18 cellular contexts compared by ENCODE assay signal in genomic region chr5:159102294-159102934, GRCh38. TPM values are rescaled to one million over a fixed set of nuclear protein-coding genes. Genes with fewer than 3 reads are reported as not detected.
DNase-seq lines count a peak whose midpoint lies in the region; ATAC-seq, FAIRE-seq and TF ChIP-seq lines count a peak whose summit lies in the region.
"Had no signal": no experiment of that assay in that cellular context is flagged by ENCODE, and none has a peak within 500 bp of the region (broad histone marks: within the 10 kb centered on the region; RNA-seq: fewer than 3 reads in every experiment).

No MANE protein-coding gene starts in this region.

- H3K36me3 Mint-ChIP-seq in neural crest cell (ENCODE audit: low read depth), result no peaks in the 10 kb centered on the region
- H3K36me3 Mint-ChIP-seq: activated naive CD4-positive, alpha-beta T cell treated with anti-CD3 and anti-CD28 coated beads, Interleukin-2, amount 50 U/mL, for 24 hours had no signal

- no peak for ATAC-seq in sciatic nerve
- ATAC-seq: lower lobe of right lung; natural killer cell treated with Interleukin-12 subunit alpha and Interleukin-12 subunit beta and Interleukin-15 and Interleukin-18, amount 100 ng/mL, for 72 hours had no signal

- H3K4me3 Mint-ChIP-seq in neural crest cell, result peak overlapping the region; percentile 95
- H3K4me3 Mint-ChIP-seq: activated naive CD4-positive, alpha-beta T cell treated with anti-CD3 and anti-CD28 coated beads, Interleukin-2, amount 50 U/mL, for 24 hours; natural killer cell treated with Interleukin-12 subunit alpha and Interleukin-12 subunit beta and Interleukin-15 and Interleukin-18, amount 100 ng/mL, for 72 hours had no signal

- H3K9ac ChIP-seq in adipocyte (ENCODE audit: low read length), result peak overlapping the region; percentile 100

- peaks cover 83% of the 10 kb centered on the region for H3K4me1 Mint-ChIP-seq in neural crest cell

- no peaks in the 10 kb centered on the region for H3K9me3 Mint-ChIP-seq in neural crest cell
- H3K9me3 Mint-ChIP-seq: activated naive CD4-positive, alpha-beta T cell treated with anti-CD3 and anti-CD28 coated beads, Interleukin-2, amount 50 U/mL, for 24 hours; natural killer cell treated with Interleukin-12 subunit alpha and Interleukin-12 subunit beta and Interleukin-15 and Interleukin-18, amount 100 ng/mL, for 72 hours had no signal

- H3K4me3 ChIP-seq in ACC112 (ENCODE audit: low read depth, low read length) (peak overlapping the region; percentile 89), adipocyte (ENCODE audit: low read length) (peak overlapping the region; percentile 100)
- H3K4me3 ChIP-seq: SK-N-MC had no signal

- no peak overlapping the region for H2AFZ ChIP-seq in ACC112 (ENCODE audit: low read length, unreplicated experiment)

- H3K27ac Mint-ChIP-seq in neural crest cell (ENCODE audit: unreplicated experiment), result no peak overlapping the region
- H3K27ac Mint-ChIP-seq: activated naive CD4-positive, alpha-beta T cell treated with anti-CD3 and anti-CD28 coated beads, Interleukin-2, amount 50 U/mL, for 24 hours; natural killer cell treated with Interleukin-12 subunit alpha and Interleukin-12 subunit beta and Interleukin-15 and Interleukin-18, amount 100 ng/mL, for 72 hours had no signal

- H3K27me3 ChIP-seq in ACC112 (ENCODE audit: insufficient read depth, low read length) (no peaks in the 10 kb centered on the region), adipocyte (replicated peaks; ENCODE audit: control insufficient read depth, insufficient read depth, low read length) (no peaks in the 10 kb centered on the region)
- H3K27me3 ChIP-seq: brain microvascular endothelial cell had no signal

- H3K27me3 Mint-ChIP-seq in neural crest cell (ENCODE audit: low read depth), result peaks cover 97% of the 10 kb centered on the region

- H3K36me3 ChIP-seq in ACC112 (ENCODE audit: insufficient read depth, low read length), result no peaks in the 10 kb centered on the region
- H3K36me3 ChIP-seq in adipocyte (ENCODE audit: control insufficient read depth, insufficient read depth, low read length, severe bottlenecking), result peaks cover 4% of the 10 kb centered on the region
- H3K36me3 ChIP-seq: brain microvascular endothelial cell, lower lobe of right lung had no signal

- H3K9me3 ChIP-seq in adipocyte (ENCODE audit: control insufficient read depth, low read length), result no peaks in the 10 kb centered on the region
- H3K9me3 ChIP-seq: lower lobe of right lung had no signal

- no peak for DNase-seq in GM12891 (ENCODE audit: insufficient read length, low spot score)
- peak; percentile 19 for DNase-seq in adipocyte (ENCODE audit: low read depth)
- DNase-seq in neural crest cell (ENCODE audit: low read depth, low spot score), result no peak
- no peak for DNase-seq in SHP77 treated with DMSO at 0.1 percent for 48 hours (lab: John Stamatoyannopoulos, UW)
- DNase-seq in activated gamma-delta T cell (lab: John Stamatoyannopoulos, UW), result no peak
- no peak for DNase-seq in sciatic nerve (ENCODE audit: low spot score)
- no peak for DNase-seq in kidney glomerular epithelial cell (lab: John Stamatoyannopoulos, UW)
- DNase-seq: ACHN; activated T-cell treated with anti-CD3 and anti-CD28 coated beads, Interleukin-2, amount 50 U/mL, for 1 hour; brain microvascular endothelial cell; COR-L47; lower lobe of right lung; NCI-H1092 treated with DMSO at 0.1 percent for 48 hours had no signal

- no peak for TF ChIP-seq CTCF in neural crest cell (conservative IDR thresholded peaks at IDR 0.05)

- no peak for TF ChIP-seq POLR2A in GM12891 (IDR thresholded peaks at IDR 0.05; ENCODE audit: low read depth, low read length)

- H3K79me2 ChIP-seq in ACC112 (ENCODE audit: control insufficient read depth, insufficient read depth, low read length, unreplicated experiment), result peaks cover 45% of the 10 kb centered on the region

- H3K4me1 ChIP-seq in ACC112 (ENCODE audit: control insufficient read depth, insufficient read depth, low read length, unreplicated experiment) (peaks cover 20% of the 10 kb centered on the region), adipocyte (ENCODE audit: control insufficient read depth, insufficient read depth, low read length) (peaks cover 34% of the 10 kb centered on the region)

- intact Hi-C loops in sciatic nerve (cut with DNase I), result loop anchor here (5.0 to 10.0 kb wide), 3 partner anchors 218 to 928 kb away; no protein-coding TSS in a partner anchor

- H3K27ac ChIP-seq in ACC112 (ENCODE audit: low read depth, low read length), result peak overlapping the region; percentile 15; the same call in 1 of the 2 replicates
- H3K27ac ChIP-seq: brain microvascular endothelial cell, lower lobe of right lung, SK-N-MC had no signal

- peak; percentile 13 for FAIRE-seq in GM12891 (lab: Jason Lieb, UNC)
- FAIRE-seq: G401.6 had no signal

TF ChIP-seq in GM12891, 5 proteins besides CTCF, POLR2A, EP300 and RAD21:
- TF ChIP-seq PAX5 (IDR thresholded peaks at IDR 0.05; ENCODE audit: insufficient read depth, low read length, severe bottlenecking), result no peak
- TF ChIP-seq POU2F2 (IDR thresholded peaks at IDR 0.05; ENCODE audit: low read depth, low read length), result no peak
- TF ChIP-seq SPI1 (IDR thresholded peaks at IDR 0.05; ENCODE audit: low read depth, low read length), result no peak
- no peak for TF ChIP-seq TAF1 (IDR thresholded peaks at IDR 0.05; ENCODE audit: low read depth, low read length)
- TF ChIP-seq POLR2AphosphoS5 (IDR thresholded peaks at IDR 0.05; ENCODE audit: low read depth, low read length), result no peak

RNA-seq across cellular contexts. Expression of gene EBF1, which starts 2.7 kb away (rescaled TPM):
- 2.8 TPM for polyA plus RNA-seq in GM12891 (2012; ENCODE audit: low read depth, missing spikeins)
- total RNA-seq in neural crest cell (12.6 and 14.8 TPM in 2 replicates), sciatic nerve (86.9 TPM)
